Comparison of ENCODE assay signal across 10 cellular contexts in genomic region chr7:35714862-35715261, GRCh38. TPM values are rescaled to one million over a fixed set of nuclear protein-coding genes. Genes with fewer than 3 reads are reported as not detected.
DNase-seq lines count a peak whose midpoint lies in the region; ATAC-seq and TF ChIP-seq lines count a peak whose summit lies in the region.
"Had no signal": no experiment of that assay in that cellular context is flagged by ENCODE, and none has a peak within 500 bp of the region (broad histone marks: within the 10 kb centered on the region; RNA-seq: fewer than 3 reads in every experiment).

No MANE protein-coding gene starts in this region.

- no peak overlapping the region for H3K27ac Mint-ChIP-seq in activated CD4-positive, alpha-beta T cell treated with anti-CD3 and anti-CD28 coated beads for 36 hours
- H3K27ac Mint-ChIP-seq in CD4-positive, alpha-beta memory T cell, result peak overlapping the region in 1 of 7 donors; percentile 14

- peaks cover 2% of the 10 kb centered on the region for H3K27me3 Mint-ChIP-seq in activated CD4-positive, alpha-beta T cell treated with anti-CD3 and anti-CD28 coated beads for 36 hours
- H3K27me3 Mint-ChIP-seq in CD4-positive, alpha-beta memory T cell, result no peaks in the 10 kb centered on the region

- peaks cover 4% of the 10 kb centered on the region for H3K4me1 Mint-ChIP-seq in activated CD4-positive, alpha-beta T cell treated with anti-CD3 and anti-CD28 coated beads for 36 hours
- peaks cover 0 to 8% (median 6%) of the 10 kb centered on the region in 4 donors for H3K4me1 Mint-ChIP-seq in CD4-positive, alpha-beta memory T cell

- no peak overlapping the region for H3K4me3 Mint-ChIP-seq in activated CD4-positive, alpha-beta T cell treated with anti-CD3 and anti-CD28 coated beads for 36 hours
- H3K4me3 Mint-ChIP-seq in CD4-positive, alpha-beta memory T cell, result no peak overlapping the region

- H2AFZ ChIP-seq in Karpas-422 (ENCODE audit: low read length), result no peak overlapping the region

- no peaks in the 10 kb centered on the region for H3K9me2 ChIP-seq in Karpas-422 (replicated peaks; ENCODE audit: insufficient read depth, low read length)

- H3K4me3 ChIP-seq in Karpas-422 (ENCODE audit: low read length) (no peak overlapping the region), prostate gland (no peak overlapping the region), tibial nerve (no peak overlapping the region), testis (no peak overlapping the region)
- no peak overlapping the region for H3K4me3 ChIP-seq in CD4-positive, alpha-beta memory T cell (ENCODE audit: low read length in 2 of 2)

- TF ChIP-seq CTCF in prostate gland (IDR thresholded peaks at IDR 0.05), result peak in 1 of 4 experiments; percentile 3
- no peak for TF ChIP-seq CTCF in tibial nerve (IDR thresholded peaks at IDR 0.05)
- no peak for TF ChIP-seq CTCF in testis (IDR thresholded peaks at IDR 0.05)

- H3K4me1 ChIP-seq in Karpas-422 (ENCODE audit: low read length) (peaks cover under 1% of the 10 kb centered on the region; the same call in 1 of the 2 replicates), prostate gland (replicated peaks) (no peaks in the 10 kb centered on the region), tibial nerve (peaks cover 0 to 24% (median 1%) of the 10 kb centered on the region in 4 donors), testis (no peaks in the 10 kb centered on the region)
- H3K4me1 ChIP-seq in CD4-positive, alpha-beta memory T cell (ENCODE audit: insufficient read depth, low read length), result peaks cover 5% of the 10 kb centered on the region

- TF ChIP-seq EP300 in tibial nerve (IDR thresholded peaks at IDR 0.05), result no peak

- H3K27ac ChIP-seq in Karpas-422 (ENCODE audit: low read length) (no peak overlapping the region), prostate gland (no peak overlapping the region), tibial nerve (no peak overlapping the region), testis (no peak overlapping the region)
- no peak overlapping the region for H3K27ac ChIP-seq in CD4-positive, alpha-beta memory T cell (ENCODE audit: low read depth, low read length)

- POLR2A ChIA-PET in activated CD4-positive, alpha-beta T cell treated with anti-CD3 and anti-CD28 coated beads for 36 hours (lab: Charles Lee), result no interaction called here
- POLR2A ChIA-PET in CD4-positive, alpha-beta memory T cell (lab: Charles Lee; ENCODE audit: partially characterized antibody), result no interaction called here

- H3K9me3 ChIP-seq in Karpas-422 (ENCODE audit: low read length) (no peaks in the 10 kb centered on the region), prostate gland (no peaks in the 10 kb centered on the region), tibial nerve (no peaks in the 10 kb centered on the region), testis (no peaks in the 10 kb centered on the region)
- H3K9me3 ChIP-seq in CD4-positive, alpha-beta memory T cell (ENCODE audit: control insufficient read depth in 1 of 2, low read length in 2 of 2), result no peaks in the 10 kb centered on the region

- CTCF ChIA-PET in activated CD4-positive, alpha-beta T cell treated with anti-CD3 and anti-CD28 coated beads for 36 hours (lab: Charles Lee), result no interaction called here
- CTCF ChIA-PET in CD4-positive, alpha-beta memory T cell (lab: Charles Lee; ENCODE audit: partially characterized antibody), result no interaction called here

- no peaks in the 10 kb centered on the region for H3K36me3 ChIP-seq in Karpas-422 (ENCODE audit: insufficient read depth, low read length)
- no peaks in the 10 kb centered on the region for H3K36me3 ChIP-seq in prostate gland
- H3K36me3 ChIP-seq in CD4-positive, alpha-beta memory T cell (ENCODE audit: insufficient read depth, low read length), result no peaks in the 10 kb centered on the region
- H3K36me3 ChIP-seq in tibial nerve, result no peaks in the 10 kb centered on the region
- H3K36me3 ChIP-seq in testis (ENCODE audit: low read depth, missing control alignments), result no peaks in the 10 kb centered on the region

- H3K27me3 ChIP-seq in Karpas-422 (ENCODE audit: low read length), result no peaks in the 10 kb centered on the region
- H3K27me3 ChIP-seq in prostate gland (replicated peaks; ENCODE audit: insufficient read depth), result no peaks in the 10 kb centered on the region
- no peaks in the 10 kb centered on the region for H3K27me3 ChIP-seq in CD4-positive, alpha-beta memory T cell (ENCODE audit: insufficient read depth, low read length)
- H3K27me3 ChIP-seq in tibial nerve, result no peaks in the 10 kb centered on the region
- no peaks in the 10 kb centered on the region for H3K27me3 ChIP-seq in testis

- H3K9ac ChIP-seq in Karpas-422 (ENCODE audit: low read length), result no peak overlapping the region

- H4K20me1 ChIP-seq in Karpas-422 (ENCODE audit: insufficient read depth, low read depth, low read length), result no peaks in the 10 kb centered on the region

- H3K79me2 ChIP-seq in Karpas-422 (ENCODE audit: low read length), result no peaks in the 10 kb centered on the region

- intact Hi-C loops in activated CD4-positive, alpha-beta T cell treated with anti-CD3 and anti-CD28 coated beads for 36 hours (cut with DNase I, micrococcal nuclease), result no loop called here
- intact Hi-C loops in prostate gland (cut with DNase I) (loop anchor here (10.0 kb wide), 1 partner anchor 260 kb away; no protein-coding TSS in a partner anchor), testis (cut with DNase I; ENCODE audit: low total_unique reads) (no loop called here)
- intact Hi-C loops in CD4-positive, alpha-beta memory T cell (cut with micrococcal nuclease), result no loop called here

- no peak for DNase-seq in activated CD4-positive, alpha-beta T cell treated with anti-CD3 and anti-CD28 coated beads for 36 hours
- DNase-seq in activated CD4-positive, alpha-beta T cell treated with anti-CD3 and anti-CD28 coated beads for 48 hours, result no peak
- DNase-seq in Karpas-422, result peak; percentile 39
- DNase-seq in cerebellum (ENCODE audit: low spot score), result peak; percentile 53
- peak; percentile 32 for DNase-seq in prostate gland (ENCODE audit: low spot score)
- DNase-seq in CD4-positive, alpha-beta memory T cell, result no peak
- no peak for DNase-seq in tibial nerve (ENCODE audit: low spot score in 2 of 2)
- no peak for DNase-seq in testis
- DNase-seq: ACHN, NCI-H345 had no signal

- no peaks in the 10 kb centered on the region for H3K9me3 Mint-ChIP-seq in activated CD4-positive, alpha-beta T cell treated with anti-CD3 and anti-CD28 coated beads for 36 hours (ENCODE audit: low read depth)
- no peaks in the 10 kb centered on the region for H3K9me3 Mint-ChIP-seq in CD4-positive, alpha-beta memory T cell

- TF ChIP-seq POLR2A in prostate gland (IDR thresholded peaks at IDR 0.05) (no peak), tibial nerve (IDR thresholded peaks at IDR 0.05) (no peak), testis (IDR thresholded peaks at IDR 0.05) (no peak)

- ATAC-seq in activated CD4-positive, alpha-beta T cell treated with anti-CD3 and anti-CD28 coated beads for 36 hours, result peak; percentile 42

- no peak overlapping the region for H3K4me2 ChIP-seq in Karpas-422 (ENCODE audit: low read depth, low read length, poor library complexity, severe bottlenecking)

- H3K36me3 Mint-ChIP-seq in activated CD4-positive, alpha-beta T cell treated with anti-CD3 and anti-CD28 coated beads for 36 hours (ENCODE audit: low read depth), result no peaks in the 10 kb centered on the region
- H3K36me3 Mint-ChIP-seq in CD4-positive, alpha-beta memory T cell, result no peaks in the 10 kb centered on the region

- 87% methylated on average over 1 of the region's 1 CpG for WGBS in prostate gland
- 93 to 100% methylated on average over 1 of the region's 1 CpG for WGBS in tibial nerve, 2 donors
- WGBS in testis, 2 donors, result 77 to 100% methylated on average over 1 of the region's 1 CpG

RNA-seq across cellular contexts. Expression of gene HERPUD2, which starts 19.9 kb away (rescaled TPM):
- total RNA-seq in activated CD4-positive, alpha-beta T cell treated with anti-CD3 and anti-CD28 coated beads for 36 hours, result 10 to 100 TPM; 22.1 to 26.7 TPM
- total RNA-seq in Karpas-422 (2014; rRNA removed; shearing (Covaris generic); ENCODE audit: low replicate concordance), result 13.7 and 17.3 TPM in 2 replicates
- 28.9 TPM for total RNA-seq in cerebellum
- total RNA-seq in prostate gland, result 10 to 100 TPM; 25.3 to 58.3 TPM
- 10 to 100 TPM; 67.3 to 71.8 TPM for total RNA-seq in CD4-positive, alpha-beta memory T cell
- polyA plus RNA-seq in CD4-positive, alpha-beta memory T cell, result 10 to 100 TPM; 89.2 to 99.2 TPM
- total RNA-seq in tibial nerve, result 10 to 100 TPM; 25.3 to 44.1 (median 39.3) TPM
- total RNA-seq in testis, result 10 to 100 TPM; 63.5 to 78.4 TPM
- 51.7 TPM for polyA plus RNA-seq in testis (ENCODE audit: insufficient read depth, low read depth, low replicate concordance)

Comparison
In these comparisons a context has a peak if more than half of its experiments do, and no peak if none do; other contexts are left out.
1. DNase-seq: peak in Karpas-422 (single experiment), cerebellum (single experiment) and prostate gland (single experiment); none in activated CD4-positive, alpha-beta T cell treated with anti-CD3 and anti-CD28 coated beads for 36 hours (single experiment), activated CD4-positive, alpha-beta T cell treated with anti-CD3 and anti-CD28 coated beads for 48 hours (single experiment), CD4-positive, alpha-beta memory T cell (0 of 5), tibial nerve (0 of 2) and testis (single experiment).